22 cellular contexts compared by ENCODE assay signal in the genomic region with DNA sequence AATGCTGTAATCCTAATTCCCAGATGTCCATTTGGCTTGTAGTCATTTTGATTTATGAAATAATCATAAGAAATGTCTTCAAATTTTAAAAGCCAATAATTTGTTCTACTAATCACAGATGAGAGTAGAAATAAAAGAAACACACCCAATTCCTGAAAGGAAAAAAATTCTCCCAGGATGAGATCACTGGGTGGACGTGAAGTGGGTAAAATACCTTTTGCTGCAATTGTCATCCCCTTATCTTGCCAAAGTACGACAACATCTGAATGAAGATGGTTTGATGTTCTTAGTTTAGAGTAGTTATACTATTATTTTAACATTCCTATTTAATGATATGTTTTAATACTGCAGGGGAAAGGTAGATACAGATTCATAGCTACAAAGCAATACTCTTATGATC.
"Had no signal": no experiment of that assay in that cellular context is flagged by ENCODE, and none has a peak within 500 bp of the region (broad histone marks: within the 10 kb centered on the region; RNA-seq: fewer than 3 reads in every experiment).

No MANE protein-coding gene starts in this region.

- H3K9me3 Mint-ChIP-seq: activated naive CD4-positive, alpha-beta T cell treated with anti-CD3 and anti-CD28 coated beads, Interleukin-2, amount 50 U/mL, for 24 hours; central memory CD8-positive, alpha-beta T cell; immature natural killer cell; stimulated activated naive B cell treated with anti-CD40 and anti-IgM and Interleukin-4, amounts not matched to agents 10 μg/mL and 1 μg/mL and 100 μg/mL, for 72 hours had no signal

- H3K27ac Mint-ChIP-seq: activated naive CD4-positive, alpha-beta T cell treated with anti-CD3 and anti-CD28 coated beads, Interleukin-2, amount 50 U/mL, for 24 hours; progenitor cell of endocrine pancreas; stimulated activated naive B cell treated with anti-CD40 and anti-IgM and Interleukin-4, amounts not matched to agents 10 μg/mL and 1 μg/mL and 100 μg/mL, for 72 hours had no signal

- H3K27ac ChIP-seq: lower lobe of right lung had no signal

- H3K4me2 ChIP-seq: smooth muscle cell had no signal

- H3K27me3 ChIP-seq: sigmoid colon had no signal

- H3K4me3 ChIP-seq: lower lobe of right lung, smooth muscle cell had no signal

- ATAC-seq: left lobe of liver, lower lobe of right lung had no signal

- H3K4me3 Mint-ChIP-seq: activated naive CD4-positive, alpha-beta T cell treated with anti-CD3 and anti-CD28 coated beads, Interleukin-2, amount 50 U/mL, for 24 hours; central memory CD8-positive, alpha-beta T cell; immature natural killer cell; stimulated activated naive B cell treated with anti-CD40 and anti-IgM and Interleukin-4, amounts not matched to agents 10 μg/mL and 1 μg/mL and 100 μg/mL, for 72 hours had no signal

- DNase-seq: activated CD4-positive, alpha-beta T cell treated with anti-CD3 and anti-CD28 coated beads for 1 hour; activated gamma-delta T cell treated with Interleukin-2 at 50 U/mL for 16 hours; activated T-cell treated with anti-CD3 and anti-CD28 coated beads, Interleukin-2, amount 50 U/mL, for 1 hour; aorta; effector memory CD4-positive, alpha-beta T cell; foreskin melanocyte; immature natural killer cell; lower lobe of right lung; midbrain; occipital lobe; retina; stimulated activated CD4-positive, alpha-beta T cell treated with anti-CD3 and anti-CD28 coated beads, Interleukin-2, amount 100 ng/mL, for 48 hours; stimulated activated CD8-positive, alpha-beta memory T cell treated with anti-CD3 and anti-CD28 coated beads, Interleukin-4, amount 100 ng/mL, for 48 hours; stimulated activated naive B cell treated with anti-CD40 and anti-IgM and Interleukin-4, amounts not matched to agents 10 μg/mL and 1 μg/mL and 100 μg/mL, for 72 hours; T-helper 9 cell had no signal

- H3K9me3 ChIP-seq: lower lobe of right lung, sigmoid colon had no signal

- H3K36me3 ChIP-seq: lower lobe of right lung, sigmoid colon had no signal

- FAIRE-seq: colon had no signal

- H3K27me3 Mint-ChIP-seq: activated naive CD4-positive, alpha-beta T cell treated with anti-CD3 and anti-CD28 coated beads, Interleukin-2, amount 50 U/mL, for 24 hours; central memory CD8-positive, alpha-beta T cell; progenitor cell of endocrine pancreas; stimulated activated naive B cell treated with anti-CD40 and anti-IgM and Interleukin-4, amounts not matched to agents 10 μg/mL and 1 μg/mL and 100 μg/mL, for 72 hours had no signal
